Comparison of ENCODE assay signal across 3 cellular contexts in the genomic region with DNA sequence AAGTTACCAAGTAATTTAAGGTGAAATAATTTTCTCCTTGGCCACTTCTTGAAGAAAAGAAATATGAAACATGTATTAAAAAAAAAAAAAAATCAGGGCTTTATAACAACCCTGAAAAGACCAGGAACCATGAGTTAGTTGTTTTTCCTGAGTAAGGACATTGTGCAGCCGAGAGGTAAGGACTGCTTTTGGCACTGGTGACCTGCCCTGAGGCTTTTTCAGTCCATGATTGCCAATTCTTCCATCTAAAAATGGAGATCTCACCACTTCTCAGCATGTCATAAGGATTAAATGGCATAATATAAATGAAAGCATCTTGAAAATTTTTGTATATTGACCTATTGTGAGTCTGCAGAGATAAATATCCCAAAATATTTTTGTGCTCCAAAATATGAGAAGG.
"Had no signal": no experiment of that assay in that cellular context is flagged by ENCODE, and none has a peak within 500 bp of the region (broad histone marks: within the 10 kb centered on the region; RNA-seq: fewer than 3 reads in every experiment).

No MANE protein-coding gene starts in this region.

- DNase-seq: H9, HCEC 1CT, KBM-7 had no signal
